Comparison of ENCODE assay signal across 8 cellular contexts in the genomic region with DNA sequence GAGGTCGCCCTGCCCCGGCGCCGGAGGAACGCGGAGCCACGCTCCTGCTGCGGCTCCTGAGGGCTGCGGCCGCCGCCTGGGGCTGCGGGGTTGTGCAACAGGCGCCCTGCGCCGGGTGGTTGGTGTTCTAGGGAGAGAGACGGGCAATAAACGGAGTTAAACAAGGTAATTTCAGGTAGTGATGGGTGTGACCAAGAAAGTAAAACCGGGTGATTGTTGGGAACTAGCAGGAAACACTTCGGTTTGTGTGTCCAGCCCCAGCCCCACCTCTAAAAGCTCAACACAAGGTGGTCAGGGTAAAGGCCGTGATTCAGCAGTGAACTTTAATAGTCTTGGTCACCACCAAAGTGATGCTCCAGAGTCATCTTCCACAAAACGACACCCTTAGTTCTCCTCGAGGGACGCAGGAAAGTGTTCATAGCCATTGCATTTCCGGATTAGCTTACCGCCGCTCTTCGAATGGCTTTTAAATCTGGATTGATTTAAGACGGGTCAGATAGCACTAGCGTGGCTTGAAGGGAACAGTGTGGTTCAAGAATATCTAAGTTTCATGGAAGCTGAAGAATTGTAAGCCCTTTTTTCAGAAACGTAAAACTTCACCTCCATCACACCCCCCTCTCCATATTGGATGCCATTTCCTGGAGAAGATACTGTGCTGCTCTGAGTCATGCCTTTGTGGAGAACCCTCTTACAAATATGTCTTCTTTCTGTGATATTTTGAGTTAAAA. TPM values are rescaled to one million over a fixed set of nuclear protein-coding genes. Genes with fewer than 3 reads are reported as not detected.
DNase-seq lines count a peak whose midpoint lies in the region; FAIRE-seq and TF ChIP-seq lines count a peak whose summit lies in the region.

No MANE protein-coding gene starts in this region.

- no peaks in the 10 kb centered on the region for H3K27me3 Mint-ChIP-seq in T-helper 2 cell treated with Interferon-gamma antibody and Interleukin-4, amounts not matched to agents 5 μg/mL and 100 μg/mL, for 36 hours (ENCODE audit: low read depth)

- H3K9me3 ChIP-seq in endocrine pancreas (ENCODE audit: control insufficient read depth, low read length) (no peaks in the 10 kb centered on the region), mucosa of rectum (ENCODE audit: control insufficient read depth in 2 of 2, low read length in 2 of 2) (no peaks in the 10 kb centered on the region), uterus (no peaks in the 10 kb centered on the region)

- H3K36me3 ChIP-seq in endocrine pancreas (ENCODE audit: control insufficient read depth, insufficient read depth, low read length) (no peaks in the 10 kb centered on the region), mucosa of rectum (ENCODE audit: control insufficient read depth in 2 of 2, insufficient read depth in 2 of 2, low read length in 2 of 2) (peaks cover 3 to 4% of the 10 kb centered on the region in 2 donors), uterus (no peaks in the 10 kb centered on the region)

- H3K4me3 ChIP-seq in endocrine pancreas (ENCODE audit: control insufficient read depth, insufficient read depth, low read length) (peak overlapping the region; percentile 94), mucosa of rectum (ENCODE audit: low read length in 2 of 2) (peak overlapping the region; percentile 84 to 91), uterus (peak overlapping the region; percentile 77 to 90)

- H3K27ac ChIP-seq in mucosa of rectum (ENCODE audit: low read depth in 2 of 2, low read length in 2 of 2) (peak overlapping the region; percentile 94 to 98), uterus (peak overlapping the region; percentile 91 to 93)

- peak; percentile 39 for DNase-seq in NCI-H2107 treated with DMSO at 0.1 percent for 48 hours (lab: John Stamatoyannopoulos, UW; ENCODE audit: unreplicated experiment)
- DNase-seq in NCI-H2107 (lab: John Stamatoyannopoulos, UW), result no peak
- DNase-seq in H54 (ENCODE audit: insufficient read length, low spot score), result peak; percentile 24
- peak; percentile 68 for DNase-seq in M059J (ENCODE audit: low read depth)
- peak; percentile 28 for DNase-seq in T-helper 2 cell treated with Interferon-gamma antibody and Interleukin-4, amounts not matched to agents 5 μg/mL and 100 μg/mL, for 36 hours (ENCODE audit: low spot score)
- no peak for DNase-seq in uterus

- H3K9me3 Mint-ChIP-seq in T-helper 2 cell treated with Interferon-gamma antibody and Interleukin-4, amounts not matched to agents 5 μg/mL and 100 μg/mL, for 36 hours, result no peaks in the 10 kb centered on the region

- no peak for FAIRE-seq in H54 (lab: Jason Lieb, UNC)

- peak overlapping the region; percentile 98 for H3K27ac Mint-ChIP-seq in T-helper 2 cell treated with Interferon-gamma antibody and Interleukin-4, amounts not matched to agents 5 μg/mL and 100 μg/mL, for 36 hours

- H3K27me3 ChIP-seq in endocrine pancreas (ENCODE audit: control insufficient read depth, insufficient read depth, low read length) (no peaks in the 10 kb centered on the region), mucosa of rectum (ENCODE audit: control insufficient read depth in 2 of 2, insufficient read depth in 2 of 2, low read length in 2 of 2) (no peaks in the 10 kb centered on the region), uterus (no peaks in the 10 kb centered on the region)

- H3K4me3 Mint-ChIP-seq in T-helper 2 cell treated with Interferon-gamma antibody and Interleukin-4, amounts not matched to agents 5 μg/mL and 100 μg/mL, for 36 hours, result peak overlapping the region; percentile 98

- H3K9ac ChIP-seq in endocrine pancreas (ENCODE audit: control insufficient read depth, insufficient read depth, low read length) (peak overlapping the region; percentile 99), mucosa of rectum (ENCODE audit: low read depth in 1 of 2, low read length in 2 of 2) (peak overlapping the region; percentile 90 to 96)

- TF ChIP-seq CTCF in uterus (IDR thresholded peaks at IDR 0.05), result no peak

- peaks cover 21% of the 10 kb centered on the region for H3K4me1 Mint-ChIP-seq in T-helper 2 cell treated with Interferon-gamma antibody and Interleukin-4, amounts not matched to agents 5 μg/mL and 100 μg/mL, for 36 hours (ENCODE audit: low read depth)

- H3K4me1 ChIP-seq in endocrine pancreas (ENCODE audit: control insufficient read depth, insufficient read depth, low read length), result peaks cover 20% of the 10 kb centered on the region
- H3K4me1 ChIP-seq in mucosa of rectum (ENCODE audit: control insufficient read depth in 2 of 2, insufficient read depth in 2 of 2, low read length in 2 of 2), result peaks cover 13 to 15% of the 10 kb centered on the region in 2 donors
- no peaks in the 10 kb centered on the region for H3K4me1 ChIP-seq in uterus

- intact Hi-C loops in uterus (cut with DNase I; ENCODE audit: low total_unique reads), result no loop called here

- peaks cover 14% of the 10 kb centered on the region for H3K36me3 Mint-ChIP-seq in T-helper 2 cell treated with Interferon-gamma antibody and Interleukin-4, amounts not matched to agents 5 μg/mL and 100 μg/mL, for 36 hours (ENCODE audit: low read depth)

- TF ChIP-seq POLR2A in H54 (IDR thresholded peaks at IDR 0.05; ENCODE audit: low read depth, low read length) (no peak), uterus (IDR thresholded peaks at IDR 0.05) (no peak)

RNA-seq across cellular contexts. Expression of gene RNF7, which starts 0.7 kb away (rescaled TPM):
- total RNA-seq in M059J (2014; rRNA removed; shearing (Covaris generic)), result 117 and 136 TPM in 2 replicates
- total RNA-seq in uterus, result 10 to 100 TPM; 59.2 to 91.8 (median 70.7) TPM

RNA-seq across cellular contexts. Expression of gene GRK7, which starts 24.4 kb away (rescaled TPM):
- total RNA-seq in M059J (2014; rRNA removed; shearing (Covaris generic)), result not detected in 2 replicates
- under 1 TPM in 2 of 4 donors, not detected in 2; 0.14 to 0.18 TPM for total RNA-seq in uterus

Comparison
In these comparisons a context has a peak if more than half of its experiments do, and no peak if none do; other contexts are left out.
1. DNase-seq: peak in NCI-H2107 treated with DMSO at 0.1 percent for 48 hours (single experiment), H54 (single experiment), M059J (single experiment) and T-helper 2 cell treated with Interferon-gamma antibody and Interleukin-4, amounts not matched to agents 5 μg/mL and 100 μg/mL, for 36 hours (single experiment); none in NCI-H2107 (single experiment) and uterus (0 of 2).
2. Peak in every context shown above with its lines, with median percentiles within 50 percentile points of each other: H3K4me3 ChIP-seq.